ENCODE assay signal across 1 cellular context in genomic region chr9:131679261-131680020, GRCh38.
TF ChIP-seq lines count a peak whose summit lies in the region.

No MANE protein-coding gene starts in this region.

TF ChIP-seq in HepG2, 621 proteins besides CTCF, POLR2A, EP300 and RAD21 (continued from another document):
- TF ChIP-seq ZNF142 (CRISPR knock-in tag; IDR thresholded peaks at IDR 0.05): no peak
- TF ChIP-seq YEATS2 (CRISPR knock-in tag; IDR thresholded peaks at IDR 0.05; ENCODE audit: borderline replicate concordance): no peak
- TF ChIP-seq SKI (IDR thresholded peaks at IDR 0.05; ENCODE audit: partially characterized antibody): no peak
